Comparison of ENCODE assay signal across 9 cellular contexts in genomic region chr2:226652388-226652787, GRCh38.
A peak's percentile ranks its signal among the peaks of the same experiment; 100 is the strongest.
DNase-seq lines count a peak whose midpoint lies in the region; ATAC-seq and TF ChIP-seq lines count a peak whose summit lies in the region.
"Had no signal": no experiment of that assay in that cellular context is flagged by ENCODE, and none has a peak within 500 bp of the region (broad histone marks: within the 10 kb centered on the region; RNA-seq: fewer than 3 reads in every experiment).

No MANE protein-coding gene starts in this region.

- no peak overlapping the region for H3K4me3 ChIP-seq in AG10803 (ENCODE audit: low read length)

- peak; percentile 56 for ATAC-seq in GM21717 (IDR thresholded peaks at IDR 0.05; ENCODE audit: unreplicated experiment)

- no peak for TF ChIP-seq CTCF in AG10803 (conservative IDR thresholded peaks at IDR 0.05; ENCODE audit: low read length)

- DNase-seq in AG10803 (ENCODE audit: low read depth) (peak; percentile 94), NCI-H69 (lab: John Stamatoyannopoulos, UW) (peak; percentile 50), fibroblast of gingiva (ENCODE audit: low read depth) (peak; percentile 52), NCI-H128 (lab: John Stamatoyannopoulos, UW; ENCODE audit: unreplicated experiment) (no peak), NCI-H748 (lab: John Stamatoyannopoulos, UW; ENCODE audit: unreplicated experiment) (no peak), SHP77 treated with DMSO at 0.1 percent for 48 hours (lab: John Stamatoyannopoulos, UW) (no peak)
- no peak for DNase-seq in activated CD4-positive, CD25-positive, alpha-beta regulatory T cell treated with anti-CD3 and anti-CD28 coated beads, Interleukin-2, amount 50 U/mL, for 72 hours
- DNase-seq: activated CD4-positive, alpha-beta T cell treated with anti-CD3 and anti-CD28 coated beads for 4 hours had no signal

Comparison
In these comparisons a context has a peak if more than half of its experiments do, and no peak if none do; other contexts are left out.
1. DNase-seq: peak in AG10803 (single experiment), NCI-H69 (single experiment) and fibroblast of gingiva (single experiment); none in activated CD4-positive, CD25-positive, alpha-beta regulatory T cell treated with anti-CD3 and anti-CD28 coated beads, Interleukin-2, amount 50 U/mL, for 72 hours (single experiment), NCI-H128 (single experiment), NCI-H748 (single experiment) and SHP77 treated with DMSO at 0.1 percent for 48 hours (single experiment).